ENCODE assay signal across 32 cellular contexts in genomic region chr2:136188086-136188485, GRCh38.
"Had no signal": no experiment of that assay in that cellular context is flagged by ENCODE, and none has a peak within 500 bp of the region (broad histone marks: within the 10 kb centered on the region; RNA-seq: fewer than 3 reads in every experiment).

No MANE protein-coding gene starts in this region.

- H3K4me3 ChIP-seq: coronary artery, esophagus squamous epithelium, gastroesophageal sphincter had no signal

- H3K9me3 Mint-ChIP-seq: activated T-cell treated with anti-CD3 and anti-CD28 coated beads, Interleukin-2, amount 50 U/mL, for 4 hours; activated T-helper 17 cell treated with anti-CD3 and anti-CD28 coated beads, Interleukin-2, amount 50 U/mL, for 72 hours; central memory CD8-positive, alpha-beta T cell; effector memory CD8-positive, alpha-beta T cell had no signal

- H3K9me3 ChIP-seq: esophagus squamous epithelium, gastroesophageal sphincter had no signal

- DNase-seq: activated B cell treated with CpG ODN at 0.5 μM for 24 hours; activated CD4-positive, alpha-beta T cell treated with anti-CD3 and anti-CD28 coated beads for 48 hours; activated CD4-positive, alpha-beta T cell treated with anti-CD3 and anti-CD28 coated beads, Interleukin-2, amount 50 U/mL, for 1 hour; activated CD4-positive, alpha-beta T cell treated with anti-CD3 and anti-CD28 coated beads, Interleukin-2, amount 50 U/mL, for 48 hours; activated CD8-positive, alpha-beta memory T cell treated with anti-CD3 and anti-CD28 coated beads for 24 hours; activated CD8-positive, alpha-beta T cell treated with anti-CD3 and anti-CD28 coated beads for 36 hours; activated effector memory CD4-positive, alpha-beta T cell treated with Interleukin-2 at 50 U/mL for 16 hours; activated gamma-delta T cell treated with Interleukin-2 at 50 U/mL for 16 hours; activated naive CD4-positive, alpha-beta T cell treated with anti-CD3 and anti-CD28 coated beads, Interleukin-2, amount 50 U/mL, for 16 hours; activated naive CD4-positive, alpha-beta T cell treated with Interleukin-2 at 50 U/mL for 16 hours; activated T-cell treated with anti-CD3 and anti-CD28 coated beads, Interleukin-2, amount 50 U/mL, for 4 hours; amniotic stem cell; anterior cingulate cortex; brain microvascular endothelial cell; dermis blood vessel endothelial cell; effector CD4-positive, alpha-beta T cell; effector memory CD8-positive, alpha-beta T cell; erythroblast; esophagus squamous epithelium; foreskin melanocyte; head of caudate nucleus; T-helper 1 cell; T-helper 17 cell; T1000; WERI-Rb-1 had no signal

- H3K27ac Mint-ChIP-seq: activated B cell treated with CpG ODN at 0.5 μM for 24 hours; activated CD8-positive, alpha-beta T cell treated with anti-CD3 and anti-CD28 coated beads for 36 hours; activated naive CD8-positive, alpha-beta T cell; activated T-helper 17 cell treated with anti-CD3 and anti-CD28 coated beads, Interleukin-2, amount 50 U/mL, for 72 hours; T-helper 17 cell; T-helper 2 cell treated with Interferon-gamma antibody and Interleukin-4, amounts not matched to agents 5 μg/mL and 100 μg/mL, for 36 hours had no signal

- H3K4me1 ChIP-seq: esophagus squamous epithelium, gastroesophageal sphincter had no signal

- H3K36me3 Mint-ChIP-seq: activated naive CD8-positive, alpha-beta T cell had no signal

- H3K27me3 ChIP-seq: brain microvascular endothelial cell, esophagus squamous epithelium, gastroesophageal sphincter had no signal

- H3K27ac ChIP-seq: brain microvascular endothelial cell, coronary artery, esophagus squamous epithelium, gastroesophageal sphincter, WERI-Rb-1 had no signal

- H3K4me1 Mint-ChIP-seq: central memory CD8-positive, alpha-beta T cell; T-helper 17 cell had no signal

- ATAC-seq: activated CD4-positive, CD25-positive, alpha-beta regulatory T cell treated with anti-CD3 and anti-CD28 coated beads, Interleukin-2, amount 50 U/mL, for 24 hours; activated CD8-positive, alpha-beta T cell treated with anti-CD3 and anti-CD28 coated beads for 36 hours; activated T-cell treated with anti-CD3 and anti-CD28 coated beads, Interleukin-2, amount 50 U/mL, for 4 hours; activated T-helper 17 cell treated with anti-CD3 and anti-CD28 coated beads, Interleukin-2, amount 50 U/mL, for 72 hours; effector memory CD8-positive, alpha-beta T cell; gastroesophageal sphincter; T-helper 17 cell had no signal

- H3K36me3 ChIP-seq: brain microvascular endothelial cell, esophagus squamous epithelium, gastroesophageal sphincter, WERI-Rb-1 had no signal

- H3K4me3 Mint-ChIP-seq: activated B cell treated with CpG ODN at 0.5 μM for 24 hours; activated CD8-positive, alpha-beta T cell treated with anti-CD3 and anti-CD28 coated beads for 36 hours; activated naive CD8-positive, alpha-beta T cell; activated T-cell treated with anti-CD3 and anti-CD28 coated beads, Interleukin-2, amount 50 U/mL, for 4 hours; activated T-helper 17 cell treated with anti-CD3 and anti-CD28 coated beads, Interleukin-2, amount 50 U/mL, for 72 hours; central memory CD8-positive, alpha-beta T cell; effector memory CD8-positive, alpha-beta T cell; T-helper 17 cell; T-helper 2 cell treated with Interferon-gamma antibody and Interleukin-4, amounts not matched to agents 5 μg/mL and 100 μg/mL, for 36 hours had no signal

- H3K27me3 Mint-ChIP-seq: activated B cell treated with CpG ODN at 0.5 μM for 24 hours; activated CD8-positive, alpha-beta T cell treated with anti-CD3 and anti-CD28 coated beads for 36 hours; activated naive CD8-positive, alpha-beta T cell; activated T-helper 17 cell treated with anti-CD3 and anti-CD28 coated beads, Interleukin-2, amount 50 U/mL, for 72 hours; central memory CD8-positive, alpha-beta T cell; effector memory CD8-positive, alpha-beta T cell; T-helper 17 cell had no signal
